Comparison of ENCODE assay signal across 1 cellular context in genomic region chr20:38608188-38608587, GRCh38.
TF ChIP-seq lines count a peak whose summit lies in the region.

No MANE protein-coding gene starts in this region.

TF ChIP-seq in A549, 52 proteins besides CTCF, POLR2A, EP300 and RAD21 (continued from another document):
- no peak for TF ChIP-seq REST (IDR thresholded peaks at IDR 0.05)
- TF ChIP-seq CBX8 (IDR thresholded peaks at IDR 0.05), result no peak
- TF ChIP-seq EHMT2 (IDR thresholded peaks at IDR 0.05; ENCODE audit: low read depth), result no peak
